ENCODE assay signal across 27 cellular contexts in genomic region chr12:132099739-132100138, GRCh38. TPM values are rescaled to one million over a fixed set of nuclear protein-coding genes. Genes with fewer than 3 reads are reported as not detected.
DNase-seq lines count a peak whose midpoint lies in the region; ATAC-seq and TF ChIP-seq lines count a peak whose summit lies in the region.
"Had no signal": no experiment of that assay in that cellular context is flagged by ENCODE, and none has a peak within 500 bp of the region (broad histone marks: within the 10 kb centered on the region; RNA-seq: fewer than 3 reads in every experiment).

No MANE protein-coding gene starts in this region.

- H3K27me3 ChIP-seq in right cardiac atrium (ENCODE audit: control insufficient read depth, insufficient read depth): no peaks in the 10 kb centered on the region
- H3K27me3 ChIP-seq: BLaER1 treated with 17β-estradiol and CSF1 and Interleukin-3, amounts not matched to agents 10 nM and 100 nM; SJSA1 had no signal

- CTCF ChIA-PET in WTC11 (lab: Charles Lee): no interaction called here
- CTCF ChIA-PET in activated CD8-positive, alpha-beta T cell treated with anti-CD3 and anti-CD28 coated beads, Interleukin-2, amount 10 ng/mL, durations not matched to agents 7 days and 5 days (lab: Charles Lee): no interaction called here

- H3K27ac Mint-ChIP-seq in WTC11 (peak overlapping the region; percentile 70), osteocyte (ENCODE audit: unreplicated experiment) (no peak overlapping the region)
- H3K27ac Mint-ChIP-seq in activated CD8-positive, alpha-beta T cell treated with anti-CD3 and anti-CD28 coated beads, Interleukin-2, amount 10 ng/mL, durations not matched to agents 7 days and 5 days: no peak overlapping the region
- H3K27ac Mint-ChIP-seq: CD4-positive, alpha-beta T cell; GM23338; IgD-negative memory B cell had no signal

- H3K27me3 Mint-ChIP-seq in WTC11 (ENCODE audit: low read depth) (no peaks in the 10 kb centered on the region), osteocyte (ENCODE audit: unreplicated experiment) (no peaks in the 10 kb centered on the region)
- no peaks in the 10 kb centered on the region for H3K27me3 Mint-ChIP-seq in activated CD8-positive, alpha-beta T cell treated with anti-CD3 and anti-CD28 coated beads, Interleukin-2, amount 10 ng/mL, durations not matched to agents 7 days and 5 days (ENCODE audit: low read depth)
- H3K27me3 Mint-ChIP-seq: CD4-positive, alpha-beta T cell; IgD-negative memory B cell had no signal

- no peak overlapping the region for H3K4me3 ChIP-seq in right cardiac atrium (ENCODE audit: low read length)
- H3K4me3 ChIP-seq: A549; BLaER1 treated with 17β-estradiol and CSF1 and Interleukin-3, amounts not matched to agents 10 nM and 100 nM; GM23338; PC-9; SJSA1 had no signal

- DNase-seq in cardiac septum (ENCODE audit: low spot score) (peak; percentile 63), right cardiac atrium (no peak), WTC11 (ENCODE audit: low spot score) (no peak), osteocyte (ENCODE audit: extremely low spot score, unreplicated experiment) (peak; percentile 79), SK-N-DZ (ENCODE audit: low spot score) (no peak)
- DNase-seq in activated CD8-positive, alpha-beta T cell treated with anti-CD3 and anti-CD28 coated beads, Interleukin-2, amount 10 ng/mL, durations not matched to agents 7 days and 5 days: no peak
- DNase-seq: AML-193; CD4-positive, alpha-beta T cell; DMS53; H9; NCI-H1048; NCI-H1417; NCI-H1694; NCI-H2029 treated with DMSO at 0.1 percent for 48 hours; NCI-H446 treated with DMSO at 0.1 percent for 48 hours; NCI-H526; NCI-H82; NK-92 treated with Interleukin-12 subunit alpha and Interleukin-12 subunit beta, amount 100 ng/mL, for 24 hours; PC-9; Right ventricle myocardium superior had no signal

- H3K9me3 ChIP-seq in right cardiac atrium (ENCODE audit: control insufficient read depth, low read length): no peaks in the 10 kb centered on the region
- H3K9me3 ChIP-seq: SJSA1 had no signal

- H3K4me1 ChIP-seq in right cardiac atrium (ENCODE audit: control insufficient read depth, insufficient read depth, low read length): no peaks in the 10 kb centered on the region
- H3K4me1 ChIP-seq: A549, SJSA1 had no signal

- H3K4me3 Mint-ChIP-seq in WTC11 (no peak overlapping the region), osteocyte (ENCODE audit: unreplicated experiment) (no peak overlapping the region)
- H3K4me3 Mint-ChIP-seq in activated CD8-positive, alpha-beta T cell treated with anti-CD3 and anti-CD28 coated beads, Interleukin-2, amount 10 ng/mL, durations not matched to agents 7 days and 5 days: no peak overlapping the region
- H3K4me3 Mint-ChIP-seq: CD4-positive, alpha-beta T cell; GM23338; H9; IgD-negative memory B cell had no signal

- TF ChIP-seq CTCF in WTC11 (IDR thresholded peaks at IDR 0.05) (no peak), osteocyte (IDR thresholded peaks at IDR 0.05) (no peak)

- POLR2A ChIA-PET in WTC11 (lab: Charles Lee): no interaction called here
- POLR2A ChIA-PET in activated CD8-positive, alpha-beta T cell treated with anti-CD3 and anti-CD28 coated beads, Interleukin-2, amount 10 ng/mL, durations not matched to agents 7 days and 5 days (lab: Charles Lee): no interaction called here

- no peak overlapping the region for H3K27ac ChIP-seq in right cardiac atrium (ENCODE audit: low read length)
- H3K27ac ChIP-seq: A549; BLaER1 treated with 17β-estradiol and CSF1 and Interleukin-3, amounts not matched to agents 10 nM and 100 nM; KMS-11; PC-9; SJSA1 had no signal

- intact Hi-C loops in cardiac septum (cut with DNase I): no loop called here
- intact Hi-C loops in right cardiac atrium (cut with DNase I): no loop called here

- H3K36me3 Mint-ChIP-seq in WTC11 (peaks cover 20% of the 10 kb centered on the region), osteocyte (ENCODE audit: unreplicated experiment) (peaks cover 20% of the 10 kb centered on the region)
- H3K36me3 Mint-ChIP-seq in activated CD8-positive, alpha-beta T cell treated with anti-CD3 and anti-CD28 coated beads, Interleukin-2, amount 10 ng/mL, durations not matched to agents 7 days and 5 days (ENCODE audit: low read depth): peaks cover 30% of the 10 kb centered on the region

- ATAC-seq in right cardiac atrium (no peak), WTC11 (no peak), HG03571 (IDR thresholded peaks at IDR 0.05; ENCODE audit: unreplicated experiment) (no peak)
- no peak for ATAC-seq in activated CD8-positive, alpha-beta T cell treated with anti-CD3 and anti-CD28 coated beads, Interleukin-2, amount 10 ng/mL, durations not matched to agents 7 days and 5 days
- ATAC-seq: GM23338 had no signal

- H3K4me1 Mint-ChIP-seq in WTC11: peaks cover 14% of the 10 kb centered on the region
- peaks cover 2% of the 10 kb centered on the region for H3K4me1 Mint-ChIP-seq in osteocyte (ENCODE audit: unreplicated experiment)
- H3K4me1 Mint-ChIP-seq in activated CD8-positive, alpha-beta T cell treated with anti-CD3 and anti-CD28 coated beads, Interleukin-2, amount 10 ng/mL, durations not matched to agents 7 days and 5 days (ENCODE audit: low read depth): peaks cover 15% of the 10 kb centered on the region

- WGBS in right cardiac atrium: 89% methylated on average over 12 of the region's 12 CpGs

- peaks cover 10% of the 10 kb centered on the region for H3K9me3 Mint-ChIP-seq in WTC11
- H3K9me3 Mint-ChIP-seq in osteocyte (ENCODE audit: unreplicated experiment): no peaks in the 10 kb centered on the region
- H3K9me3 Mint-ChIP-seq in activated CD8-positive, alpha-beta T cell treated with anti-CD3 and anti-CD28 coated beads, Interleukin-2, amount 10 ng/mL, durations not matched to agents 7 days and 5 days (ENCODE audit: insufficient read depth): peaks cover 9% of the 10 kb centered on the region
- H3K9me3 Mint-ChIP-seq: IgD-negative memory B cell had no signal

TF ChIP-seq in WTC11, 78 proteins besides CTCF, POLR2A, EP300 and RAD21 (continues in another document):
- TF ChIP-seq JUN (CRISPR knock-in tag; IDR thresholded peaks at IDR 0.05) (no peak), CREB1 (CRISPR knock-in tag; IDR thresholded peaks at IDR 0.05) (no peak), TEAD1 (CRISPR knock-in tag; IDR thresholded peaks at IDR 0.05) (no peak), JAZF1 (CRISPR knock-in tag; IDR thresholded peaks at IDR 0.05) (no peak), KAT7 (CRISPR knock-in tag; IDR thresholded peaks at IDR 0.05; ENCODE audit: borderline replicate concordance) (no peak), GTF2I (CRISPR knock-in tag; conservative IDR thresholded peaks at IDR 0.05) (no peak), ZNF425 (CRISPR knock-in tag; conservative IDR thresholded peaks at IDR 0.05) (no peak)
- TF ChIP-seq, protein P1, sequence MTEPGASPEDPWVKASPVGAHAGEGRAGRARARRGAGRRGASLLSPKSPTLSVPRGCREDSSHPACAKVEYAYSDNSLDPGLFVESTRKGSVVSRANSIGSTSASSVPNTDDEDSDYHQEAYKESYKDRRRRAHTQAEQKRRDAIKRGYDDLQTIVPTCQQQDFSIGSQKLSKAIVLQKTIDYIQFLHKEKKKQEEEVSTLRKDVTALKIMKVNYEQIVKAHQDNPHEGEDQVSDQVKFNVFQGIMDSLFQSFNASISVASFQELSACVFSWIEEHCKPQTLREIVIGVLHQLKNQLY (CRISPR knock-in tag; IDR thresholded peaks at IDR 0.05): no peak

RNA-seq across cellular contexts. Expression of gene DDX51, which starts 44.4 kb away (rescaled TPM):
- total RNA-seq in cardiac septum (9.6 TPM), right cardiac atrium (10 to 100 TPM in 2 of 4 donors, 1 to 10 TPM in 2; 7.4 to 11.7 (median 10.1) TPM), WTC11 (2021) (32.7 to 34.2 TPM (median 33.3 TPM) in 3 replicates), osteocyte (17.7 and 19.3 TPM in 2 replicates)
- polyA plus RNA-seq in right cardiac atrium: 10.9 TPM
- 14.0 and 20.7 TPM in 2 replicates for polyA plus RNA-seq in SK-N-DZ (2014; cell fraction: cytosol; rRNA removed)
- 63.8 and 68.3 TPM in 2 replicates for polyA plus RNA-seq in SK-N-DZ (2014; cell fraction: nucleus; rRNA removed)
- 10 to 100 TPM; 27.6 to 28.4 TPM for total RNA-seq in activated CD8-positive, alpha-beta T cell treated with anti-CD3 and anti-CD28 coated beads, Interleukin-2, amount 10 ng/mL, durations not matched to agents 7 days and 5 days

RNA-seq across cellular contexts. Expression of gene NOC4L, which starts 44.5 kb away (rescaled TPM):
- total RNA-seq in cardiac septum (8.6 TPM), right cardiac atrium (10 to 100 TPM in 1 of 4 donors, 1 to 10 TPM in 3; 7.7 to 10.1 (median 9.1) TPM), WTC11 (2021) (38.0 to 41.4 TPM (median 39.6 TPM) in 3 replicates), osteocyte (21.4 and 22.0 TPM in 2 replicates)
- polyA plus RNA-seq in right cardiac atrium: 11.0 TPM
- 34.5 and 37.0 TPM in 2 replicates for polyA plus RNA-seq in SK-N-DZ (2014; cell fraction: cytosol; rRNA removed)
- 39.2 and 48.4 TPM in 2 replicates for polyA plus RNA-seq in SK-N-DZ (2014; cell fraction: nucleus; rRNA removed)
- 10 to 100 TPM; 32.8 to 34.4 TPM for total RNA-seq in activated CD8-positive, alpha-beta T cell treated with anti-CD3 and anti-CD28 coated beads, Interleukin-2, amount 10 ng/mL, durations not matched to agents 7 days and 5 days

Comparison
In these comparisons a context has a peak if more than half of its experiments do, and no peak if none do; other contexts are left out.
1. DNase-seq: peak in cardiac septum (single experiment) and osteocyte (single experiment); none in right cardiac atrium (0 of 3), WTC11 (single experiment), SK-N-DZ (single experiment) and activated CD8-positive, alpha-beta T cell treated with anti-CD3 and anti-CD28 coated beads, Interleukin-2, amount 10 ng/mL, durations not matched to agents 7 days and 5 days (single experiment).